In the genomic region with DNA sequence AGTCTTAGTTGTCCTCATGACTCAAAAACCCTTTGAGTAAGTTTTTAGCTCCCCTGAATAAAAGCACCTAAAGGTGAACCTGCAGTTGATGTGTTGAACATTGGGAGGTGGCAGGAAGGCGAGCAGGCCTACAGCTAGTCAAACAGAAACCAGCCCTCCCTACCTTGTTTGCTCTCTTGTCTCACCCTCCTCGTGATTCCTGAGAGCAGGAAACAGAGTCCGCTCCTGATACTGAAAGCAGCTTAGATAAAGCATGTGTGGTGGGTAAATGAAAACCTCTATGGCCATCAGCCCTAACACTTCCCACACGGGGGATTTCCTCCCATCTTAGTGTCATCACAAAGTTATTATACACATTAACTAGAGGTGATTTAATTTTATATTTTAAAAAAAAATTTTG, we compare ENCODE assay signal across 12 cellular contexts. TPM values are rescaled to one million over a fixed set of nuclear protein-coding genes. Genes with fewer than 3 reads are reported as not detected.
A peak's percentile ranks its signal among the peaks of the same experiment; 100 is the strongest.
DNase-seq lines count a peak whose midpoint lies in the region; ATAC-seq lines count a peak whose summit lies in the region.
"Had no signal": no experiment of that assay in that cellular context is flagged by ENCODE, and none has a peak within 500 bp of the region (broad histone marks: within the 10 kb centered on the region; RNA-seq: fewer than 3 reads in every experiment).

No MANE protein-coding gene starts in this region.

- peak; percentile 48 to 50 for ATAC-seq in activated T-cell treated with anti-CD3 and anti-CD28 coated beads, Interleukin-2, amount 50 U/mL, for 4 hours
- peak; percentile 87 for ATAC-seq in GM21737 (IDR thresholded peaks at IDR 0.05; ENCODE audit: unreplicated experiment)
- ATAC-seq in HG03457 (IDR thresholded peaks at IDR 0.05; ENCODE audit: unreplicated experiment): peak; percentile 63
- ATAC-seq in stimulated activated naive CD8-positive, alpha-beta T cell treated with anti-CD3 and anti-CD28 coated beads, Interleukin-15, Interleukin-2, amounts not matched to agents 100 U/mL and 50 U/mL, for 24 hours: peak; percentile 66

- no peaks in the 10 kb centered on the region for H3K4me1 Mint-ChIP-seq in activated T-cell treated with anti-CD3 and anti-CD28 coated beads, Interleukin-2, amount 50 U/mL, for 4 hours (ENCODE audit: low read depth)
- H3K4me1 Mint-ChIP-seq in activated T-cell treated with anti-CD3 and anti-CD28 coated beads, Interleukin-2, amount 50 U/mL, for 24 hours (ENCODE audit: low read depth): peaks cover 4% of the 10 kb centered on the region

- H3K27me3 Mint-ChIP-seq in activated T-cell treated with anti-CD3 and anti-CD28 coated beads, Interleukin-2, amount 50 U/mL, for 4 hours (ENCODE audit: low read depth): no peaks in the 10 kb centered on the region
- H3K27me3 Mint-ChIP-seq in activated T-cell treated with anti-CD3 and anti-CD28 coated beads, Interleukin-2, amount 50 U/mL, for 24 hours: no peaks in the 10 kb centered on the region
- H3K27me3 Mint-ChIP-seq: activated naive CD8-positive, alpha-beta T cell had no signal

- H3K36me3 Mint-ChIP-seq in activated T-cell treated with anti-CD3 and anti-CD28 coated beads, Interleukin-2, amount 50 U/mL, for 4 hours (ENCODE audit: insufficient read depth): no peaks in the 10 kb centered on the region
- H3K36me3 Mint-ChIP-seq in activated T-cell treated with anti-CD3 and anti-CD28 coated beads, Interleukin-2, amount 50 U/mL, for 24 hours (ENCODE audit: low read depth): no peaks in the 10 kb centered on the region
- H3K36me3 Mint-ChIP-seq: activated naive CD8-positive, alpha-beta T cell had no signal

- no peak for DNase-seq in activated T-cell treated with anti-CD3 and anti-CD28 coated beads, Interleukin-2, amount 50 U/mL, for 4 hours
- no peak for DNase-seq in activated T-cell treated with anti-CD3 and anti-CD28 coated beads, Interleukin-2, amount 50 U/mL, for 24 hours
- DNase-seq in stimulated activated naive CD8-positive, alpha-beta T cell treated with anti-CD3 and anti-CD28 coated beads, Interleukin-15, Interleukin-2, amounts not matched to agents 100 U/mL and 50 U/mL, for 24 hours: no peak
- DNase-seq in NCI-H2227 treated with DMSO at 0.1 percent for 48 hours (lab: John Stamatoyannopoulos, UW) (no peak), ecto neural progenitor cell (ENCODE audit: low spot score) (no peak), NCI-H446 treated with DMSO at 0.1 percent for 48 hours (lab: John Stamatoyannopoulos, UW) (no peak)
- DNase-seq: NCI-H2171 treated with DMSO at 0.1 percent for 48 hours; stimulated activated CD4-positive, alpha-beta T cell treated with anti-CD3 and anti-CD28 coated beads, Interleukin-2, amount 100 ng/mL, for 24 hours had no signal

- H3K9me3 Mint-ChIP-seq in activated T-cell treated with anti-CD3 and anti-CD28 coated beads, Interleukin-2, amount 50 U/mL, for 4 hours: no peaks in the 10 kb centered on the region
- no peaks in the 10 kb centered on the region for H3K9me3 Mint-ChIP-seq in activated T-cell treated with anti-CD3 and anti-CD28 coated beads, Interleukin-2, amount 50 U/mL, for 24 hours

- no peak overlapping the region for H3K4me3 Mint-ChIP-seq in activated T-cell treated with anti-CD3 and anti-CD28 coated beads, Interleukin-2, amount 50 U/mL, for 4 hours
- H3K4me3 Mint-ChIP-seq in activated T-cell treated with anti-CD3 and anti-CD28 coated beads, Interleukin-2, amount 50 U/mL, for 24 hours: no peak overlapping the region
- H3K4me3 Mint-ChIP-seq: activated naive CD8-positive, alpha-beta T cell had no signal

- no peak overlapping the region for H3K27ac Mint-ChIP-seq in activated T-cell treated with anti-CD3 and anti-CD28 coated beads, Interleukin-2, amount 50 U/mL, for 24 hours
- H3K27ac Mint-ChIP-seq: activated naive CD8-positive, alpha-beta T cell had no signal

RNA-seq across cellular contexts. Expression of a gene that starts 21.8 kb away (rescaled TPM):
- under 1 TPM; 0.08 to 0.18 (median 0.13) TPM for total RNA-seq in activated T-cell treated with anti-CD3 and anti-CD28 coated beads, Interleukin-2, amount 50 U/mL, for 4 hours
- total RNA-seq: fibroblast of lung had no signal
